Comparison of ENCODE assay signal across 31 cellular contexts in the genomic region with DNA sequence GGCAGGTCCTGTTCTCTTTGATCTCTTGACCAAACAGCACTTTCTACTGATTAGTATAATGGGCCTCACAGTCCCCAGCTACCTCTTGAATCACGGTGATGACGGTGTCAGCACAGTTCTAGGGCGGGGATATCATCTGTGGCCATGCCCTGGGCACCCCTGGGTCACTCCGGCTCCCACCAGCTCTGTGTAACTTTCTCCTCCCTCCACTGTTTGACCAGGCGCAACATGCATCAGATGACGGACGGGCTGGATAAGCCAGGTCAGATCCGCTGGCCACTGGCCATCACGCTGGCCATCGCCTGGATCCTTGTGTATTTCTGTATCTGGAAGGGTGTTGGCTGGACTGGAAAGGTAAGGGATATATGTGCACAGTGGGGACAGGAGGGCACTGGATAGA. TPM values are rescaled to one million over a fixed set of nuclear protein-coding genes. Genes with fewer than 3 reads are reported as not detected.
"Had no signal": no experiment of that assay in that cellular context is flagged by ENCODE, and none has a peak within 500 bp of the region (broad histone marks: within the 10 kb centered on the region; RNA-seq: fewer than 3 reads in every experiment).

No MANE protein-coding gene starts in this region.

- DNase-seq: cortex of kidney; effector CD8-positive, alpha-beta T cell; foreskin fibroblast; heart left ventricle; kidney; left cardiac atrium; left ventricle myocardium inferior; lower lobe of right lung; naive thymus-derived CD8-positive, alpha-beta T cell; nephron progenitor cell; pancreas; stimulated activated CD4-positive, alpha-beta T cell treated with anti-CD3 and anti-CD28 coated beads, Interleukin-12 subunit alpha, Interleukin-12 subunit beta, amount 100 ng/mL, for 4 hours; stimulated activated CD4-positive, alpha-beta T cell treated with anti-CD3 and anti-CD28 coated beads, Interleukin-1b, Interleukin-23, amount 100 ng/mL, for 48 hours; stimulated activated CD4-positive, alpha-beta T cell treated with anti-CD3 and anti-CD28 coated beads, Interleukin-4, amount 100 ng/mL, for 1 hour; stimulated activated naive CD4-positive, alpha-beta T cell treated with Interleukin-2 at 50 U/mL for 16 hours; stomach; trophoblast cell had no signal

- H3K36me3 Mint-ChIP-seq: naive thymus-derived CD8-positive, alpha-beta T cell; stimulated activated effector memory CD8-positive, alpha-beta T cell treated with anti-CD3 and anti-CD28 coated beads, Interleukin-12 subunit alpha, Interleukin-12 subunit beta, amount 100 ng/mL, for 72 hours had no signal

- H3K27me3 ChIP-seq: hepatocyte, pancreas had no signal

- H3K27ac Mint-ChIP-seq: endodermal cell; naive thymus-derived CD8-positive, alpha-beta T cell; progenitor cell of endocrine pancreas; stimulated activated effector memory CD8-positive, alpha-beta T cell treated with anti-CD3 and anti-CD28 coated beads, Interleukin-12 subunit alpha, Interleukin-12 subunit beta, amount 100 ng/mL, for 72 hours had no signal

- H3K9me3 ChIP-seq: lower lobe of right lung, pancreas, thoracic aorta had no signal

- H3K4me3 ChIP-seq: gastroesophageal sphincter, heart left ventricle, hepatocyte, left ventricle myocardium inferior, lower lobe of right lung, pancreas, smooth muscle cell, stomach, thoracic aorta had no signal

- H3K79me2 ChIP-seq: hepatocyte had no signal

- H3K4me2 ChIP-seq: hepatocyte, smooth muscle cell had no signal

- H3K27ac ChIP-seq: epithelial cell of prostate, gastroesophageal sphincter, heart left ventricle, hepatocyte, left ventricle myocardium inferior, lower lobe of right lung, pancreas, stomach, thoracic aorta had no signal

- ATAC-seq: esophagus mucosa; gastroesophageal sphincter; heart left ventricle; left cardiac atrium; lower lobe of right lung; naive thymus-derived CD8-positive, alpha-beta T cell; pancreas; sciatic nerve; stimulated activated effector memory CD8-positive, alpha-beta T cell treated with anti-CD3 and anti-CD28 coated beads, Interleukin-12 subunit alpha, Interleukin-12 subunit beta, amount 100 ng/mL, for 72 hours had no signal

- H3K4me1 Mint-ChIP-seq: central memory CD8-positive, alpha-beta T cell; endodermal cell; naive thymus-derived CD8-positive, alpha-beta T cell; nephron progenitor cell; stimulated activated effector memory CD8-positive, alpha-beta T cell treated with anti-CD3 and anti-CD28 coated beads, Interleukin-12 subunit alpha, Interleukin-12 subunit beta, amount 100 ng/mL, for 72 hours had no signal

- H3K4me1 ChIP-seq: gastroesophageal sphincter, heart left ventricle, left ventricle myocardium inferior, lower lobe of right lung, pancreas, stomach had no signal

- H3K36me3 ChIP-seq: gastroesophageal sphincter, lower lobe of right lung, pancreas, stomach, thoracic aorta had no signal

- H2AFZ ChIP-seq: hepatocyte had no signal

- H3K4me3 Mint-ChIP-seq: central memory CD8-positive, alpha-beta T cell; endodermal cell; naive thymus-derived CD8-positive, alpha-beta T cell; nephron progenitor cell; stimulated activated effector memory CD8-positive, alpha-beta T cell treated with anti-CD3 and anti-CD28 coated beads, Interleukin-12 subunit alpha, Interleukin-12 subunit beta, amount 100 ng/mL, for 72 hours had no signal

RNA-seq across cellular contexts. Expression of a gene that starts 29.6 kb away (rescaled TPM):
- total RNA-seq: bronchial epithelial cell; dermis microvascular lymphatic vessel endothelial cell; myocyte; naive thymus-derived CD8-positive, alpha-beta T cell; progenitor cell of endocrine pancreas had no signal
- polyA plus RNA-seq: naive thymus-derived CD8-positive, alpha-beta T cell had no signal
